Comparison of ENCODE assay signal across 8 cellular contexts in the genomic region with DNA sequence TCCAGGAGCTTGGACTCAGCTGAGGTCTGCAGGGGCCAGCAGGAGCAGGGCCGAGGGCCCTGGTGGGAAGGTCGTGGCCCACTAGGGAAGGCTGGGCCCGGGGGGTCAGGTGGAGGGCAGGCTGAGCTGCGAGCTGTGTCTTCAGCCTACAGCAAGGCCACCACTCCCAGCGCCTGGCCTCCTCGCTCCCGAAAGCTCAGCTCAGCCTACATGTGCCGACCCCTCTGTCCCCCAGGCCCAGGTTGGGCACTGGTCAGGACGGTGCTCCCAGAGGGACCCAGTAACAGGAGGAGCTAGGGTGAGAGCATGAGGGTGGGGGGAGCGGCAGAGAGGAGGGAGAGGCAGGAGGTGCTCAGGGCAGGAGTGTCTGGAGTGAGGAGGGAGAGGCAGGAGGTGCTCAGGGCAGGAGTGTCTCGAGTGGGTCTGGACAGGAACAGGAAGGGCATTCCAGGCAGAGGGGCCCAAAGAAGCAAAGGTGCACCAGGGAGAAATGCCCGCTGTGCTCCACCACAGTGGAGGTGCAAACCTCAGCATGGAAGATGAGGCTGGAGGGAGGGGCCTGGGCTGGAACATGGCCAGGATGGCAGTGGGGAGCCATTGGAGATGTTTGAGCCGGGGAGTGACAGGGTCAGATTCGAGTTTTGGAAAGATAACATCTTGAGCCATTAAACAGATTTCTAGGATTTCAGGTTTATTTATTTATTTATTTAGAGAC. TPM values are rescaled to one million over a fixed set of nuclear protein-coding genes. Genes with fewer than 3 reads are reported as not detected.
DNase-seq lines count a peak whose midpoint lies in the region; ATAC-seq and TF ChIP-seq lines count a peak whose summit lies in the region.

No MANE protein-coding gene starts in this region.

- no peak overlapping the region for H3K27ac ChIP-seq in DOHH2 (ENCODE audit: low read depth, low read length)
- no peak overlapping the region for H3K27ac ChIP-seq in SU-DHL-6 (ENCODE audit: low read depth, low read length)
- H3K27ac ChIP-seq in rectal smooth muscle tissue (ENCODE audit: low read depth, low read length), result no peak overlapping the region

- H3F3A ChIP-seq in DOHH2 (ENCODE audit: control insufficient read depth, insufficient read depth) (no peaks in the 10 kb centered on the region), SU-DHL-6 (ENCODE audit: insufficient read depth) (no peaks in the 10 kb centered on the region)

- no peak overlapping the region for H2AFZ ChIP-seq in SU-DHL-6 (ENCODE audit: low read depth, low read length, severe bottlenecking)

- H3K9ac ChIP-seq in SU-DHL-6 (ENCODE audit: low read length) (no peak overlapping the region), rectal smooth muscle tissue (ENCODE audit: low read length) (no peak overlapping the region)

- TF ChIP-seq CTCF in DOHH2 (IDR thresholded peaks at IDR 0.05; ENCODE audit: low read depth, low read length, poor library complexity, severe bottlenecking), result no peak
- TF ChIP-seq CTCF in SU-DHL-6 (IDR thresholded peaks at IDR 0.05; ENCODE audit: insufficient read depth, low read length, poor library complexity, severe bottlenecking), result no peak
- TF ChIP-seq CTCF in fibroblast of mammary gland (conservative IDR thresholded peaks at IDR 0.05; ENCODE audit: control insufficient read depth, insufficient read depth, low read depth, low read length), result no peak

- H3K9me2 ChIP-seq in DOHH2 (replicated peaks; ENCODE audit: control insufficient read depth, low read length) (no peaks in the 10 kb centered on the region), SU-DHL-6 (replicated peaks; ENCODE audit: insufficient read depth, low read length) (no peaks in the 10 kb centered on the region)

- H3K27me3 ChIP-seq in DOHH2 (ENCODE audit: control insufficient read depth, low read length) (peaks cover 9% of the 10 kb centered on the region; the same call in 1 of the 2 replicates), SU-DHL-6 (ENCODE audit: low read length) (no peaks in the 10 kb centered on the region), rectal smooth muscle tissue (ENCODE audit: control insufficient read depth, insufficient read depth, low read length) (no peaks in the 10 kb centered on the region)

- peak overlapping the region; percentile 69 for H3K4me2 ChIP-seq in DOHH2 (ENCODE audit: low read length)
- peak overlapping the region; percentile 49 for H3K4me2 ChIP-seq in SU-DHL-6 (ENCODE audit: low read depth, low read length, poor library complexity, severe bottlenecking)

- DNase-seq in fibroblast of mammary gland (ENCODE audit: low read depth) (no peak), NCI-H2171 (lab: John Stamatoyannopoulos, UW) (no peak), sciatic nerve (ENCODE audit: low spot score) (no peak), SK-N-DZ (ENCODE audit: low spot score) (no peak)
- no peak for DNase-seq in central memory CD4-positive, alpha-beta T cell

- H3K79me2 ChIP-seq in DOHH2 (ENCODE audit: control insufficient read depth, low read length), result no peaks in the 10 kb centered on the region
- H3K79me2 ChIP-seq in SU-DHL-6 (ENCODE audit: insufficient read depth, low read length), result no peaks in the 10 kb centered on the region

- H3K36me3 ChIP-seq in DOHH2 (ENCODE audit: control insufficient read depth, low read length) (no peaks in the 10 kb centered on the region), SU-DHL-6 (ENCODE audit: low read length) (no peaks in the 10 kb centered on the region), rectal smooth muscle tissue (ENCODE audit: control insufficient read depth, insufficient read depth, low read length) (no peaks in the 10 kb centered on the region)

- peak overlapping the region; percentile 71 for H3K4me3 ChIP-seq in DOHH2 (ENCODE audit: low read length)
- no peak overlapping the region for H3K4me3 ChIP-seq in SU-DHL-6 (ENCODE audit: insufficient read depth, low read length, poor library complexity, severe bottlenecking)
- H3K4me3 ChIP-seq in fibroblast of mammary gland (ENCODE audit: control insufficient read depth, low read depth, low read length), result peak overlapping the region; percentile 51
- H3K4me3 ChIP-seq in rectal smooth muscle tissue (ENCODE audit: low read length), result peak overlapping the region; percentile 75

- intact Hi-C loops in sciatic nerve (cut with DNase I), result no loop called here

- no peak for ATAC-seq in sciatic nerve

- peaks cover 14% of the 10 kb centered on the region for H3K4me1 ChIP-seq in DOHH2 (ENCODE audit: control insufficient read depth, low read length)
- H3K4me1 ChIP-seq in rectal smooth muscle tissue (ENCODE audit: control insufficient read depth, insufficient read depth, low read length), result peaks cover 21% of the 10 kb centered on the region

- H4K20me1 ChIP-seq in DOHH2 (ENCODE audit: control insufficient read depth, insufficient read depth, low read depth, low read length) (no peaks in the 10 kb centered on the region), SU-DHL-6 (ENCODE audit: low read depth, low read length) (no peaks in the 10 kb centered on the region)

- H3K9me3 ChIP-seq in DOHH2 (ENCODE audit: control insufficient read depth, insufficient read depth, low read length) (no peaks in the 10 kb centered on the region), SU-DHL-6 (ENCODE audit: insufficient read depth, low read length) (no peaks in the 10 kb centered on the region)

RNA-seq across cellular contexts. Expression of a gene that starts 29.1 kb away (rescaled TPM):
- total RNA-seq in sciatic nerve, result 3.2 TPM
- polyA plus RNA-seq in SK-N-DZ (2014; cell fraction: cytosol; rRNA removed), result not detected in 2 replicates
- not detected in 2 replicates for polyA plus RNA-seq in SK-N-DZ (2014; cell fraction: nucleus; rRNA removed)
